Comparison of ENCODE assay signal across 21 cellular contexts in genomic region chr1:31166462-31166861, GRCh38.
"Had no signal": no experiment of that assay in that cellular context is flagged by ENCODE, and none has a peak within 500 bp of the region (broad histone marks: within the 10 kb centered on the region; RNA-seq: fewer than 3 reads in every experiment).

No MANE protein-coding gene starts in this region.

- H3K4me1 ChIP-seq: prostate gland had no signal

- H3K9me3 Mint-ChIP-seq: activated CD4-positive, alpha-beta memory T cell treated with anti-CD3 and anti-CD28 coated beads, Interleukin-2, amount 10 ng/mL, durations not matched to agents 7 days and 5 days; activated naive CD8-positive, alpha-beta T cell treated with anti-CD3 and anti-CD28 coated beads, Interleukin-2, amount 50 U/mL, for 24 hours; activated T-cell treated with anti-CD3 and anti-CD28 coated beads, Interleukin-2, amount 50 U/mL, for 72 hours; nephron had no signal

- H3K4me3 Mint-ChIP-seq: activated CD4-positive, alpha-beta memory T cell treated with anti-CD3 and anti-CD28 coated beads, Interleukin-2, amount 10 ng/mL, durations not matched to agents 7 days and 5 days; activated naive CD8-positive, alpha-beta T cell treated with anti-CD3 and anti-CD28 coated beads, Interleukin-2, amount 50 U/mL, for 24 hours; activated T-cell treated with anti-CD3 and anti-CD28 coated beads, Interleukin-2, amount 50 U/mL, for 72 hours; nephron had no signal

- DNase-seq: activated CD4-positive, alpha-beta memory T cell treated with anti-CD3 and anti-CD28 coated beads, Interleukin-2, amount 10 ng/mL, durations not matched to agents 7 days and 5 days; activated CD4-positive, alpha-beta T cell treated with anti-CD3 and anti-CD28 coated beads for 48 hours; activated effector memory CD4-positive, alpha-beta T cell treated with Interleukin-2 at 50 U/mL for 16 hours; activated naive CD4-positive, alpha-beta T cell treated with anti-CD3 and anti-CD28 coated beads, Interleukin-2, amount 50 U/mL, for 16 hours; activated naive CD8-positive, alpha-beta T cell treated with anti-CD3 and anti-CD28 coated beads, Interleukin-2, amount 50 U/mL, for 24 hours; activated T-cell treated with anti-CD3 and anti-CD28 coated beads, Interleukin-2, amount 50 U/mL, for 72 hours; body of pancreas; cortex of kidney; foreskin keratinocyte; left ventricle myocardium superior; mammary epithelial cell; midbrain; ovary; spleen; stimulated activated CD4-positive, alpha-beta T cell treated with anti-CD3 and anti-CD28 coated beads, Interleukin-4, amount 100 ng/mL, for 4 hours; stimulated activated naive CD8-positive, alpha-beta T cell treated with anti-CD3 and anti-CD28 coated beads, Interleukin-15, Interleukin-2, amounts not matched to agents 100 U/mL and 50 U/mL, for 24 hours; T-helper 1 cell had no signal

- H3K27ac Mint-ChIP-seq: activated CD4-positive, alpha-beta memory T cell treated with anti-CD3 and anti-CD28 coated beads, Interleukin-2, amount 10 ng/mL, durations not matched to agents 7 days and 5 days; activated naive CD8-positive, alpha-beta T cell treated with anti-CD3 and anti-CD28 coated beads, Interleukin-2, amount 50 U/mL, for 24 hours; activated T-cell treated with anti-CD3 and anti-CD28 coated beads, Interleukin-2, amount 50 U/mL, for 72 hours; nephron had no signal

- ATAC-seq: activated naive CD8-positive, alpha-beta T cell treated with anti-CD3 and anti-CD28 coated beads, Interleukin-2, amount 50 U/mL, for 24 hours; activated T-cell treated with anti-CD3 and anti-CD28 coated beads, Interleukin-2, amount 50 U/mL, for 72 hours; body of pancreas; foreskin keratinocyte; left ventricle myocardium superior; stimulated activated naive CD8-positive, alpha-beta T cell treated with anti-CD3 and anti-CD28 coated beads, Interleukin-15, Interleukin-2, amounts not matched to agents 100 U/mL and 50 U/mL, for 24 hours had no signal

- H3K9me3 ChIP-seq: body of pancreas, neutrophil, ovary, prostate gland, spleen had no signal

- H3K27ac ChIP-seq: body of pancreas, cardiac muscle cell, foreskin keratinocyte, neutrophil, ovary, prostate gland, spleen had no signal

- H3K4me3 ChIP-seq: body of pancreas, cardiac muscle cell, ovary, prostate gland, spleen had no signal

- H3K36me3 ChIP-seq: cardiac muscle cell, neutrophil, ovary, prostate gland, spleen had no signal

- H3K27me3 ChIP-seq: body of pancreas, cardiac muscle cell, foreskin keratinocyte, neutrophil, ovary had no signal
